Comparison of ENCODE assay signal across 18 cellular contexts in genomic region chr19:46881092-46881491, GRCh38. TPM values are rescaled to one million over a fixed set of nuclear protein-coding genes. Genes with fewer than 3 reads are reported as not detected.
DNase-seq lines count a peak whose midpoint lies in the region; ATAC-seq and TF ChIP-seq lines count a peak whose summit lies in the region.
"Had no signal": no experiment of that assay in that cellular context is flagged by ENCODE, and none has a peak within 500 bp of the region (broad histone marks: within the 10 kb centered on the region; RNA-seq: fewer than 3 reads in every experiment).

No MANE protein-coding gene starts in this region.

- peaks cover 2% of the 10 kb centered on the region; the same call in 1 of the 2 replicates for H3K4me1 Mint-ChIP-seq in WTC11

- H3K9me3 ChIP-seq in osteoblast (ENCODE audit: low read depth, low read length), result no peaks in the 10 kb centered on the region
- H3K9me3 ChIP-seq: BE2C had no signal

- H3K4me3 Mint-ChIP-seq in WTC11, result no peak overlapping the region
- H3K4me3 Mint-ChIP-seq: CD4-positive, CD25-positive, alpha-beta regulatory T cell; CD8-positive, alpha-beta memory T cell had no signal

- ATAC-seq in WTC11 (no peak), left colon (peak; percentile 63)
- ATAC-seq: K562 had no signal

- no peaks in the 10 kb centered on the region for H3K27me3 Mint-ChIP-seq in WTC11 (ENCODE audit: low read depth)
- H3K27me3 Mint-ChIP-seq: CD4-positive, CD25-positive, alpha-beta regulatory T cell had no signal

- POLR2A ChIA-PET in WTC11 (lab: Charles Lee), result no interaction called here

- H3K79me2 ChIP-seq in osteoblast (ENCODE audit: insufficient read depth, low read length), result peaks cover 78% of the 10 kb centered on the region

- H3K27ac Mint-ChIP-seq in WTC11, result peak overlapping the region; percentile 47

- no peak overlapping the region for H3K4me2 ChIP-seq in osteoblast (ENCODE audit: insufficient read depth, low read length)

- H3K36me3 Mint-ChIP-seq in WTC11, result no peaks in the 10 kb centered on the region
- H3K36me3 Mint-ChIP-seq: CD4-positive, CD25-positive, alpha-beta regulatory T cell had no signal

- peaks cover 4% of the 10 kb centered on the region for H3K36me3 ChIP-seq in osteoblast (ENCODE audit: insufficient read depth, low read length)
- H3K36me3 ChIP-seq: BE2C had no signal

- DNase-seq in WTC11 (ENCODE audit: low spot score) (no peak), left colon (no peak), osteoblast (ENCODE audit: insufficient read length, low spot score, missing footprints) (no peak), GM20000 (ENCODE audit: low spot score) (no peak), medulla oblongata (ENCODE audit: extremely low spot score) (no peak), NCI-H1048 (lab: John Stamatoyannopoulos, UW) (no peak)
- DNase-seq: ACHN; BE2C; C1 segment of cervical spinal cord; CD4-positive, CD25-positive, alpha-beta regulatory T cell; CD8-positive, alpha-beta memory T cell; COR-L47; DMS153; DMS79; GDM1; HCEC 1CT had no signal

- intact Hi-C loops in left colon (cut with DNase I, micrococcal nuclease), result no loop called here

- H3K27me3 ChIP-seq in osteoblast (ENCODE audit: insufficient read depth, low read length), result no peaks in the 10 kb centered on the region
- H3K27me3 ChIP-seq: BE2C had no signal

- no peaks in the 10 kb centered on the region for H3K9me3 Mint-ChIP-seq in WTC11
- H3K9me3 Mint-ChIP-seq: CD4-positive, CD25-positive, alpha-beta regulatory T cell; CD8-positive, alpha-beta memory T cell had no signal

- peaks cover 39% of the 10 kb centered on the region for H3K4me1 ChIP-seq in osteoblast (ENCODE audit: insufficient read depth, low read length)
- H3K4me1 ChIP-seq: BE2C had no signal

- H3K27ac ChIP-seq in osteoblast (ENCODE audit: low read depth, low read length), result peak overlapping the region; percentile 92
- H3K27ac ChIP-seq: HL-60 had no signal

- no peak overlapping the region for H3K4me3 ChIP-seq in osteoblast (ENCODE audit: insufficient read depth, low read length)
- H3K4me3 ChIP-seq: K562 had no signal

- TF ChIP-seq CTCF in WTC11 (IDR thresholded peaks at IDR 0.05) (no peak), osteoblast (IDR thresholded peaks at IDR 0.05; ENCODE audit: extremely low read depth, low read depth, low read length) (no peak), GM20000 (IDR thresholded peaks at IDR 0.05; ENCODE audit: extremely low read depth, missing control alignments) (no peak)

- CTCF ChIA-PET in WTC11 (lab: Charles Lee), result interaction anchor here (0.6 to 0.7 kb wide), 3 partner anchors 14 to 114 kb away, joined by 3 to 4 read pairs (median 4); no protein-coding TSS in a partner anchor

- H4K20me1 ChIP-seq in osteoblast (ENCODE audit: insufficient read depth, low read length), result peaks cover 25% of the 10 kb centered on the region

- no peak overlapping the region for H2AFZ ChIP-seq in osteoblast (ENCODE audit: low read length)

TF ChIP-seq in WTC11, 78 proteins besides CTCF, POLR2A, EP300 and RAD21:
- TF ChIP-seq ELF4 (CRISPR knock-in tag; IDR thresholded peaks at IDR 0.05; ENCODE audit: low read depth), result no peak
- TF ChIP-seq PRRX2 (CRISPR knock-in tag; IDR thresholded peaks at IDR 0.05), result no peak
- TF ChIP-seq ATF1 (CRISPR knock-in tag; IDR thresholded peaks at IDR 0.05), result no peak
- TF ChIP-seq ZNF423 (CRISPR knock-in tag; IDR thresholded peaks at IDR 0.05), result no peak
- TF ChIP-seq NFATC4 (CRISPR knock-in tag; IDR thresholded peaks at IDR 0.05), result no peak
- no peak for TF ChIP-seq ZNF671 (CRISPR knock-in tag; IDR thresholded peaks at IDR 0.05)
- TF ChIP-seq ZNF317 (CRISPR knock-in tag; IDR thresholded peaks at IDR 0.05; ENCODE audit: borderline replicate concordance, low read depth), result no peak
- TF ChIP-seq CBFB (CRISPR knock-in tag; IDR thresholded peaks at IDR 0.05; ENCODE audit: low read depth), result no peak
- no peak for TF ChIP-seq TCF7 (CRISPR knock-in tag; IDR thresholded peaks at IDR 0.05; ENCODE audit: low read depth)
- no peak for TF ChIP-seq ESRRA (CRISPR knock-in tag; IDR thresholded peaks at IDR 0.05; ENCODE audit: borderline replicate concordance)
TF ChIP-seq in WTC11: peak in this region for 0.

RNA-seq across cellular contexts. Expression of gene ARHGAP35, which starts 20.3 kb away (rescaled TPM):
- total RNA-seq in WTC11 (2021) (47.2 to 56.3 TPM (median 47.3 TPM) in 3 replicates), left colon (10 to 100 TPM; 65.8 to 73.1 TPM), osteoblast (76.0 and 82.2 TPM in 2 replicates)

RNA-seq across cellular contexts. Expression of gene AP2S1, which starts 30.4 kb away (rescaled TPM):
- total RNA-seq in WTC11 (2021) (232 to 249 TPM (median 234 TPM) in 3 replicates), left colon (100 to 1,000 TPM; 123 to 138 TPM), osteoblast (117 and 136 TPM in 2 replicates)
